In the genomic region with DNA sequence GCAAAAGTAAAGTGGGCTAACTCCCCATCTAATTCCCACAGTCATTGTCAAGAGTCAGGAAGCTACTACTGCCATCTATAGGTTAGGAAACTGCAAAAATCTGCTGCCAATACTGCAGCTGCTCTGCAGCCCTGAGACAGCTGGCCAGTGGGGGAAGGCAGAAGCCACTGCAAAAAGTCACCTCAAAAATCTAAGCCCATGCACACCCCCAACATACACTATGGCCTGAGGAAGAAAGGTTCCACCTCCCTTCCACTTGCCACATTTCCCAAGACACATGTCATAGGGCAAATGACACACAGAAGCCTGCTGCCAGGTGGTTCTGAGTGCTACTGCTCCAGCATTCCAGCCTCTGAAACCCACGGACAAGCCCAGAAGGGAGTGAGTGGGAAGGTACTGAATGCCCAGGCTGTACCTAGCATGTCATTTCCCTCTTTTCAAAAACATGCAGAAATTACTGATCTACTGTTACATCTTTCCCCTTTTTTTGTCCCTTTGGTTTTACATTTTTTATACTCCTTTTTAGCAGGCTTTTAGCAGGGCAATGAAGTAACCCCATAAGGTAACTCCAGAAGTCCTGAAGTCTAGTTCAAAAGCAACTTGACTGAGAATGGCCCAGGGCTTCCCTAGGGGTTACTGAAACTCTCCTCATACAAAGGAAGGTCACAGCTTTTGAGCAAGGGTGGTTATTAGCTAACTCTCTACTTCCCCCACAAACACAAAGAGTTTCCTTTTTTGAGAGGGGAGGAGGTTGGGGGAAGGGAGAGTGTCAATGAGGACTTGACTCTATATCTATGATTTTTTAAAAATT, we compare ENCODE assay signal across 8 cellular contexts. TPM values are rescaled to one million over a fixed set of nuclear protein-coding genes. Genes with fewer than 3 reads are reported as not detected.
A peak's percentile ranks its signal among the peaks of the same experiment; 100 is the strongest.
DNase-seq lines count a peak whose midpoint lies in the region; ATAC-seq, FAIRE-seq and TF ChIP-seq lines count a peak whose summit lies in the region.

No MANE protein-coding gene starts in this region.

- ATAC-seq in GM19025 (IDR thresholded peaks at IDR 0.05; ENCODE audit: low read depth, unreplicated experiment) (peak; percentile 71), K562 (peak; percentile 87), HepG2 (peak; percentile 83), GM21717 (IDR thresholded peaks at IDR 0.05; ENCODE audit: unreplicated experiment) (no peak)

- H3K27ac ChIP-seq in K562 (ENCODE audit: extremely low read depth, low read depth, low read length) (no peak overlapping the region), HepG2 (ENCODE audit: extremely low read length, insufficient read depth, low read length) (no peak overlapping the region)

- TF ChIP-seq POLR2A in K562 (conservative IDR thresholded peaks at IDR 0.05) (no peak), HepG2 (IDR thresholded peaks at IDR 0.05; ENCODE audit: insufficient read depth in 1 of 2, low read depth in 2 of 2, low read length in 2 of 2) (no peak)

- POLR2A ChIA-PET in K562 (lab: Yijun Ruan, JAX) (interaction anchor here (0.5 to 1.6 kb wide), 8 partner anchors 8 to 1077 kb away, joined by 3 to 6 read pairs (median 4); no protein-coding TSS in a partner anchor), HepG2 (lab: Yijun Ruan, JAX) (no interaction called here)

- H3K27me3 ChIP-seq in K562 (ENCODE audit: control insufficient read depth in 2 of 2, insufficient read depth in 2 of 2, low read length in 2 of 2) (no peaks in the 10 kb centered on the region), HepG2 (ENCODE audit: control insufficient read depth in 1 of 2, insufficient read depth in 2 of 2, low read length in 2 of 2) (no peaks in the 10 kb centered on the region; a peak in 1 of 5 replicates)

- TF ChIP-seq CTCF in K562 (IDR thresholded peaks at IDR 0.05 in 2 of 3, conservative IDR thresholded peaks at IDR 0.05 in 1 of 3; ENCODE audit: insufficient read depth in 2 of 3, low read depth in 1 of 3, low read length in 3 of 3) (peak; percentile 76 to 79 (median 78)), HepG2 (CRISPR knock-in tag; IDR thresholded peaks at IDR 0.05) (peak; percentile 60)

- intact Hi-C loops in K562 (cut with micrococcal nuclease) = no loop called here
- intact Hi-C loops in HepG2 (cut with micrococcal nuclease; ENCODE audit: unreplicated experiment) = no loop called here

- H3K4me3 ChIP-seq in K562 = no peak overlapping the region
- no peak overlapping the region for H3K4me3 ChIP-seq in HepG2 (replicated peaks in 1 of 3; ENCODE audit: insufficient read depth in 1 of 3, low read depth in 2 of 3, low read length in 3 of 3)

- H3K9me1 ChIP-seq in K562 (ENCODE audit: control insufficient read depth, insufficient read depth, low read length) = peaks cover 7% of the 10 kb centered on the region

- H3K9ac ChIP-seq in K562 (ENCODE audit: insufficient read depth in 1 of 2, low read depth in 2 of 2, low read length in 2 of 2) (no peak overlapping the region), HepG2 (ENCODE audit: insufficient read depth, low read depth, low read length) (no peak overlapping the region)

- TF ChIP-seq EP300 in K562 (IDR thresholded peaks at IDR 0.05; ENCODE audit: low read length) (no peak), HepG2 (IDR thresholded peaks at IDR 0.05; ENCODE audit: low read depth in 2 of 2, low read length in 2 of 2) (no peak), HepG2 (CRISPR knock-in tag; IDR thresholded peaks at IDR 0.05; ENCODE audit: borderline replicate concordance) (no peak)

- BruUV-seq in K562 (replicated peaks; lab: Mats Ljungman, UMichigan) = no TSS peak
- BruUV-seq in HepG2 (replicated peaks; lab: Mats Ljungman, UMichigan) = no TSS peak

- FAIRE-seq in K562 (lab: Jason Lieb, UNC) (peak; percentile 75), HepG2 (lab: Jason Lieb, UNC) (peak; percentile 67)

- H3K36me3 ChIP-seq in K562 (ENCODE audit: control insufficient read depth, insufficient read depth, low read length) (peaks cover 44% of the 10 kb centered on the region; the same call in 2 of the 3 replicates), HepG2 (replicated peaks in 1 of 2; ENCODE audit: control insufficient read depth in 1 of 2, insufficient read depth in 2 of 2, low read length in 2 of 2) (peaks cover 8 to 28% of the 10 kb centered on the region in 2 experiments)

- TF ChIP-seq RAD21 in K562 (CRISPR knock-in tag; conservative IDR thresholded peaks at IDR 0.05 in 1 of 2, IDR thresholded peaks at IDR 0.05 in 1 of 2) (peak in 1 of 2 experiments; percentile 57; a peak in 2 of 4 replicates), HepG2 (CRISPR knock-in tag; IDR thresholded peaks at IDR 0.05) (no peak)

- H2AFZ ChIP-seq in K562 (ENCODE audit: low read depth, low read length) (no peak overlapping the region), HepG2 (ENCODE audit: low read length) (no peak overlapping the region)

- DNase-seq in AG08396 (ENCODE audit: low spot score) (peak; percentile 66), NAMALWA (ENCODE audit: low spot score) (peak; percentile 51), K562 (ENCODE audit: extremely low read depth in 1 of 4, low spot score in 3 of 4) (peak in 3 of 4 experiments; percentile 54 to 77 (median 71)), HepG2 (ENCODE audit: low spot score) (peak; percentile 26), NCI-H2029 (lab: John Stamatoyannopoulos, UW) (no peak)
- DNase-seq in activated CD4-positive, CD25-positive, alpha-beta regulatory T cell (lab: John Stamatoyannopoulos, UW) = no peak

- in situ Hi-C loops in K562 (cut with MboI) = no loop called here
- in situ Hi-C loops in HepG2 (cut with HindIII; ENCODE audit: extremely low pct_ligation_motif_present, low pct_unique_long_range_greater_than_20kb) = no loop called here

- H3K9me3 ChIP-seq in K562 (replicated peaks; ENCODE audit: control insufficient read depth, insufficient read depth, low read depth, low read length) (no peaks in the 10 kb centered on the region), HepG2 (ENCODE audit: low read length) (no peaks in the 10 kb centered on the region)

- H3K4me1 ChIP-seq in K562 (replicated peaks in 1 of 2; ENCODE audit: control insufficient read depth in 2 of 2, insufficient read depth in 2 of 2, low read length in 2 of 2) (peaks cover 7 to 18% of the 10 kb centered on the region in 2 experiments), HepG2 (ENCODE audit: insufficient read depth, low read length) (peaks cover 14% of the 10 kb centered on the region)

- WGBS in K562 (ENCODE audit: insufficient coverage, low coverage, missing lambda C conversion rate) = 26% methylated on average over 1 of the region's 1 CpG
- 93% methylated on average over 1 of the region's 1 CpG for WGBS in HepG2 (ENCODE audit: low lambda C conversion rate)

- no peak overlapping the region for H3K4me2 ChIP-seq in K562 (ENCODE audit: insufficient read depth, low read length)
- H3K4me2 ChIP-seq in HepG2 (ENCODE audit: low read depth, low read length) = no peak overlapping the region

- H4K20me1 ChIP-seq in K562 (replicated peaks; ENCODE audit: control insufficient read depth, insufficient read depth, low read length) = peaks cover 12% of the 10 kb centered on the region
- 0 out of 2 replicates have a peak, but pooled peaks cover 4% of the 10 kb centered on the region for H4K20me1 ChIP-seq in HepG2 (ENCODE audit: insufficient read depth, low read length)

- H3K79me2 ChIP-seq in K562 (ENCODE audit: control insufficient read depth, insufficient read depth, low read length) (peaks cover 8% of the 10 kb centered on the region; the same call in 2 of the 3 replicates), HepG2 (ENCODE audit: insufficient read depth, low read length) (no peaks in the 10 kb centered on the region)

- CTCF ChIA-PET in K562 (lab: Yijun Ruan, JAX; ENCODE audit: low intra/inter-chr PET ratio) (interaction anchor here (0.6 to 1.4 kb wide), 2 partner anchors 49 to 131 kb away, joined by 3 to 4 read pairs; no protein-coding TSS in a partner anchor), HepG2 (lab: Yijun Ruan, JAX; ENCODE audit: low intra/inter-chr PET ratio, low total read pairs) (no interaction called here)

RNA-seq across cellular contexts. Expression of gene DGCR2, which starts 36.8 kb away (rescaled TPM):
- total RNA-seq in K562 (2011; cell fraction: chromatin; rRNA removed; ENCODE audit: low replicate concordance) = 104 and 237 TPM in 2 replicates
- 233 and 250 TPM in 2 replicates for total RNA-seq in K562 (2011; cell fraction: nucleolus; rRNA removed)
- total RNA-seq in K562 (2011; cell fraction: nucleoplasm; rRNA removed) = 163 and 192 TPM in 2 replicates
- total RNA-seq in K562 (2014; rRNA removed) = 62.9 and 79.7 TPM in 2 replicates
- 25.0 and 31.7 TPM in 2 replicates for total RNA-seq in K562 (2014; rRNA removed; fragmentation: Illumina TruSeq; extraction: Trizol)
- 52.2 and 56.7 TPM in 2 replicates for total RNA-seq in K562 (2015; rRNA removed; fragmentation: Illumina TruSeq; extraction: Trizol)
- total RNA-seq in K562 (2021) = 101 and 103 TPM in 2 replicates
- polyA plus RNA-seq in K562 (2011; rRNA removed) = 45.6 and 65.3 TPM in 2 replicates
- polyA plus RNA-seq in K562 (2011; cell fraction: cytosol; rRNA removed) = 87.9 and 92.8 TPM in 2 replicates
- polyA plus RNA-seq in K562 (2011; cell fraction: nucleus; rRNA removed) = 96.5 and 99.6 TPM in 2 replicates
- polyA plus RNA-seq in K562 (2012) = 68.2 and 87.4 TPM in 2 replicates
- 56.7 and 59.7 TPM in 2 replicates for polyA plus RNA-seq in K562 (2014; fragmentation: Illumina TruSeq; extraction: Trizol)
- polyA plus RNA-seq in K562 (2014; fragmentation: Nextera tagmentation; extraction: Ambion mirVana) = under 1 TPM; 0.69 to 0.70 TPM
- 54.1 and 56.4 TPM in 2 replicates for polyA plus RNA-seq in K562 (2014; rRNA removed)
- polyA minus RNA-seq in K562 (2011; rRNA and poly(A)+ RNA removed) = 59.4 and 60.5 TPM in 2 replicates
- 76.8 and 101 TPM in 2 replicates for polyA minus RNA-seq in K562 (2011; cell fraction: cytosol; rRNA and poly(A)+ RNA removed)
- 59.6 and 106 TPM in 2 replicates for polyA minus RNA-seq in K562 (2011; cell fraction: nucleus; rRNA and poly(A)+ RNA removed)
- total RNA-seq in HepG2 (2016; rRNA removed; fragmentation: Illumina TruSeq; extraction: Trizol) = 13.1 and 35.3 TPM in 2 replicates
- 3.2 and 3.3 TPM in 2 replicates for total RNA-seq in HepG2 (2016; cell fraction: cytosol; rRNA removed; fragmentation: Illumina TruSeq; extraction: Trizol; ENCODE audit: low read depth)
- 11.4 and 34.3 TPM in 2 replicates for total RNA-seq in HepG2 (2016; cell fraction: insoluble cytoplasmic fraction; rRNA removed; fragmentation: Illumina TruSeq; extraction: Trizol)
- 7.2 and 7.5 TPM in 2 replicates for total RNA-seq in HepG2 (2016; cell fraction: membrane; rRNA removed; fragmentation: Illumina TruSeq; extraction: Trizol)
- total RNA-seq in HepG2 (2016; cell fraction: nucleus; rRNA removed; fragmentation: Illumina TruSeq; extraction: Trizol) = 34.8 and 37.6 TPM in 2 replicates
- 23.1 and 27.6 TPM in 2 replicates for polyA plus RNA-seq in HepG2 (2011; rRNA removed)
- polyA plus RNA-seq in HepG2 (2011; cell fraction: cytosol; rRNA removed) = 25.5 and 27.7 TPM in 2 replicates
- polyA plus RNA-seq in HepG2 (2011; cell fraction: nucleus; rRNA removed) = 29.9 and 34.4 TPM in 2 replicates
- polyA plus RNA-seq in HepG2 (2012) = 25.6 and 27.4 TPM in 2 replicates
- 1.5 TPM in 2 replicates for polyA plus RNA-seq in HepG2 (2016; cell fraction: cytosol; fragmentation: Illumina TruSeq; extraction: Trizol; ENCODE audit: low read depth)
- 10.5 and 13.9 TPM in 2 replicates for polyA plus RNA-seq in HepG2 (2016; cell fraction: insoluble cytoplasmic fraction; fragmentation: Illumina TruSeq; extraction: Trizol; ENCODE audit: low read depth)
- 3.2 and 3.5 TPM in 2 replicates for polyA plus RNA-seq in HepG2 (2016; cell fraction: membrane; fragmentation: Illumina TruSeq; extraction: Trizol; ENCODE audit: low read depth)
- 46.9 and 47.1 TPM in 2 replicates for polyA plus RNA-seq in HepG2 (2016; cell fraction: nucleus; fragmentation: Illumina TruSeq; extraction: Trizol; ENCODE audit: insufficient read depth, low read depth)
- 21.9 and 57.1 TPM in 2 replicates for polyA minus RNA-seq in HepG2 (2011; rRNA and poly(A)+ RNA removed; ENCODE audit: low replicate concordance)
- polyA minus RNA-seq in HepG2 (2011; cell fraction: cytosol; rRNA and poly(A)+ RNA removed) = 20.8 and 23.5 TPM in 2 replicates
- 18.0 and 21.3 TPM in 2 replicates for polyA minus RNA-seq in HepG2 (2011; cell fraction: nucleus; rRNA and poly(A)+ RNA removed)

RNA-seq across cellular contexts. Expression of gene TSSK2, which starts 45.7 kb away (rescaled TPM):
- total RNA-seq in K562 (2011; cell fraction: chromatin; rRNA removed; ENCODE audit: low replicate concordance) = 0.21 TPM in 1 of 2 replicates, not detected in the other
- not detected in 2 replicates for total RNA-seq in K562 (2011; cell fraction: nucleolus; rRNA removed)
- total RNA-seq in K562 (2011; cell fraction: nucleoplasm; rRNA removed) = 0.22 TPM in 1 of 2 replicates, not detected in the other
- total RNA-seq in K562 (2014; rRNA removed) (not detected in 2 replicates), K562 (2014; rRNA removed; fragmentation: Illumina TruSeq; extraction: Trizol) (not detected in 2 replicates), K562 (2015; rRNA removed; fragmentation: Illumina TruSeq; extraction: Trizol) (not detected in 2 replicates), K562 (2021) (not detected in 2 replicates), HepG2 (2016; rRNA removed; fragmentation: Illumina TruSeq; extraction: Trizol) (not detected in 2 replicates)
- polyA plus RNA-seq in K562 (2011; rRNA removed) (not detected in 2 replicates), K562 (2014; fragmentation: Illumina TruSeq; extraction: Trizol) (not detected in 2 replicates), K562 (2014; fragmentation: Nextera tagmentation; extraction: Ambion mirVana) (not detected), K562 (2014; rRNA removed) (0.04 TPM in 1 of 2 replicates, not detected in the other), HepG2 (2011; rRNA removed) (not detected in 2 replicates)
- 0.04 TPM in 1 of 2 replicates, not detected in the other for polyA plus RNA-seq in K562 (2011; cell fraction: cytosol; rRNA removed)
- polyA plus RNA-seq in K562 (2011; cell fraction: nucleus; rRNA removed) = 0.10 TPM in 1 of 2 replicates, not detected in the other
- polyA plus RNA-seq in K562 (2012) = not detected in 2 replicates
- not detected in 2 replicates for polyA minus RNA-seq in K562 (2011; rRNA and poly(A)+ RNA removed)
- not detected in 2 replicates for polyA minus RNA-seq in K562 (2011; cell fraction: cytosol; rRNA and poly(A)+ RNA removed)
- not detected in 2 replicates for polyA minus RNA-seq in K562 (2011; cell fraction: nucleus; rRNA and poly(A)+ RNA removed)
- not detected in 2 replicates for total RNA-seq in HepG2 (2016; cell fraction: cytosol; rRNA removed; fragmentation: Illumina TruSeq; extraction: Trizol; ENCODE audit: low read depth)
- total RNA-seq in HepG2 (2016; cell fraction: insoluble cytoplasmic fraction; rRNA removed; fragmentation: Illumina TruSeq; extraction: Trizol) = not detected in 2 replicates
- total RNA-seq in HepG2 (2016; cell fraction: membrane; rRNA removed; fragmentation: Illumina TruSeq; extraction: Trizol) = not detected in 2 replicates
- not detected in 2 replicates for total RNA-seq in HepG2 (2016; cell fraction: nucleus; rRNA removed; fragmentation: Illumina TruSeq; extraction: Trizol)
- polyA plus RNA-seq in HepG2 (2011; cell fraction: cytosol; rRNA removed) = not detected in 2 replicates
- polyA plus RNA-seq in HepG2 (2011; cell fraction: nucleus; rRNA removed) = not detected in 2 replicates
- polyA plus RNA-seq in HepG2 (2012) = not detected in 2 replicates
- not detected in 2 replicates for polyA plus RNA-seq in HepG2 (2016; cell fraction: cytosol; fragmentation: Illumina TruSeq; extraction: Trizol; ENCODE audit: low read depth)
- not detected in 2 replicates for polyA plus RNA-seq in HepG2 (2016; cell fraction: insoluble cytoplasmic fraction; fragmentation: Illumina TruSeq; extraction: Trizol; ENCODE audit: low read depth)
- not detected in 2 replicates for polyA plus RNA-seq in HepG2 (2016; cell fraction: membrane; fragmentation: Illumina TruSeq; extraction: Trizol; ENCODE audit: low read depth)
- polyA plus RNA-seq in HepG2 (2016; cell fraction: nucleus; fragmentation: Illumina TruSeq; extraction: Trizol; ENCODE audit: insufficient read depth, low read depth) = not detected in 2 replicates
- not detected in 2 replicates for polyA minus RNA-seq in HepG2 (2011; rRNA and poly(A)+ RNA removed; ENCODE audit: low replicate concordance)
- not detected in 2 replicates for polyA minus RNA-seq in HepG2 (2011; cell fraction: cytosol; rRNA and poly(A)+ RNA removed)
- not detected in 2 replicates for polyA minus RNA-seq in HepG2 (2011; cell fraction: nucleus; rRNA and poly(A)+ RNA removed)

RNA-seq across cellular contexts. Expression of gene ESS2, which starts 59.0 kb away (rescaled TPM):
- 22.9 and 43.9 TPM in 2 replicates for total RNA-seq in K562 (2011; cell fraction: chromatin; rRNA removed; ENCODE audit: low replicate concordance)
- 30.7 and 33.7 TPM in 2 replicates for total RNA-seq in K562 (2011; cell fraction: nucleolus; rRNA removed)
- 20.2 and 27.2 TPM in 2 replicates for total RNA-seq in K562 (2011; cell fraction: nucleoplasm; rRNA removed)
- total RNA-seq in K562 (2014; rRNA removed) (42.5 and 47.4 TPM in 2 replicates), K562 (2014; rRNA removed; fragmentation: Illumina TruSeq; extraction: Trizol) (9.4 and 10.7 TPM in 2 replicates), K562 (2015; rRNA removed; fragmentation: Illumina TruSeq; extraction: Trizol) (28.3 and 30.9 TPM in 2 replicates), K562 (2021) (51.3 and 52.8 TPM in 2 replicates), HepG2 (2016; rRNA removed; fragmentation: Illumina TruSeq; extraction: Trizol) (7.6 and 8.9 TPM in 2 replicates)
- polyA plus RNA-seq in K562 (2011; rRNA removed) (26.8 and 44.0 TPM in 2 replicates), K562 (2014; fragmentation: Illumina TruSeq; extraction: Trizol) (23.6 and 41.0 TPM in 2 replicates), K562 (2014; fragmentation: Nextera tagmentation; extraction: Ambion mirVana) (1 to 10 TPM in 1 of 2 experiments, under 1 TPM in 1; 0.70 to 1.9 TPM), K562 (2014; rRNA removed) (47.1 and 58.1 TPM in 2 replicates), HepG2 (2011; rRNA removed) (7.7 and 9.4 TPM in 2 replicates)
- 44.3 and 59.3 TPM in 2 replicates for polyA plus RNA-seq in K562 (2011; cell fraction: cytosol; rRNA removed)
- polyA plus RNA-seq in K562 (2011; cell fraction: nucleus; rRNA removed) = 50.0 and 63.7 TPM in 2 replicates
- 34.4 and 35.2 TPM in 2 replicates for polyA plus RNA-seq in K562 (2012)
- 11.3 and 13.6 TPM in 2 replicates for polyA minus RNA-seq in K562 (2011; rRNA and poly(A)+ RNA removed)
- 16.3 and 30.8 TPM in 2 replicates for polyA minus RNA-seq in K562 (2011; cell fraction: cytosol; rRNA and poly(A)+ RNA removed)
- polyA minus RNA-seq in K562 (2011; cell fraction: nucleus; rRNA and poly(A)+ RNA removed) = 11.7 and 24.3 TPM in 2 replicates
- total RNA-seq in HepG2 (2016; cell fraction: cytosol; rRNA removed; fragmentation: Illumina TruSeq; extraction: Trizol; ENCODE audit: low read depth) = 1.4 and 1.9 TPM in 2 replicates
- 7.9 and 8.1 TPM in 2 replicates for total RNA-seq in HepG2 (2016; cell fraction: insoluble cytoplasmic fraction; rRNA removed; fragmentation: Illumina TruSeq; extraction: Trizol)
- 4.1 and 4.3 TPM in 2 replicates for total RNA-seq in HepG2 (2016; cell fraction: membrane; rRNA removed; fragmentation: Illumina TruSeq; extraction: Trizol)
- 4.9 and 6.3 TPM in 2 replicates for total RNA-seq in HepG2 (2016; cell fraction: nucleus; rRNA removed; fragmentation: Illumina TruSeq; extraction: Trizol)
- 6.7 and 9.6 TPM in 2 replicates for polyA plus RNA-seq in HepG2 (2011; cell fraction: cytosol; rRNA removed)
- 18.1 and 19.0 TPM in 2 replicates for polyA plus RNA-seq in HepG2 (2011; cell fraction: nucleus; rRNA removed)
- polyA plus RNA-seq in HepG2 (2012) = 6.1 and 7.0 TPM in 2 replicates
- polyA plus RNA-seq in HepG2 (2016; cell fraction: cytosol; fragmentation: Illumina TruSeq; extraction: Trizol; ENCODE audit: low read depth) = 2.1 and 2.6 TPM in 2 replicates
- polyA plus RNA-seq in HepG2 (2016; cell fraction: insoluble cytoplasmic fraction; fragmentation: Illumina TruSeq; extraction: Trizol; ENCODE audit: low read depth) = 9.6 and 10.8 TPM in 2 replicates
- polyA plus RNA-seq in HepG2 (2016; cell fraction: membrane; fragmentation: Illumina TruSeq; extraction: Trizol; ENCODE audit: low read depth) = 3.7 and 3.8 TPM in 2 replicates
- 17.9 and 18.0 TPM in 2 replicates for polyA plus RNA-seq in HepG2 (2016; cell fraction: nucleus; fragmentation: Illumina TruSeq; extraction: Trizol; ENCODE audit: insufficient read depth, low read depth)
- polyA minus RNA-seq in HepG2 (2011; rRNA and poly(A)+ RNA removed; ENCODE audit: low replicate concordance) = 5.0 and 5.6 TPM in 2 replicates
- polyA minus RNA-seq in HepG2 (2011; cell fraction: cytosol; rRNA and poly(A)+ RNA removed) = 3.7 and 4.4 TPM in 2 replicates
- 4.8 and 6.2 TPM in 2 replicates for polyA minus RNA-seq in HepG2 (2011; cell fraction: nucleus; rRNA and poly(A)+ RNA removed)

Comparison
In these comparisons a context has a peak if more than half of its experiments do, and no peak if none do; other contexts are left out.
1. DNase-seq: peak in AG08396 (single experiment), NAMALWA (single experiment), K562 (3 of 4) and HepG2 (single experiment); none in NCI-H2029 (single experiment) and activated CD4-positive, CD25-positive, alpha-beta regulatory T cell (0 of 4).